ENCODE assay signal across 21 cellular contexts in the genomic region with DNA sequence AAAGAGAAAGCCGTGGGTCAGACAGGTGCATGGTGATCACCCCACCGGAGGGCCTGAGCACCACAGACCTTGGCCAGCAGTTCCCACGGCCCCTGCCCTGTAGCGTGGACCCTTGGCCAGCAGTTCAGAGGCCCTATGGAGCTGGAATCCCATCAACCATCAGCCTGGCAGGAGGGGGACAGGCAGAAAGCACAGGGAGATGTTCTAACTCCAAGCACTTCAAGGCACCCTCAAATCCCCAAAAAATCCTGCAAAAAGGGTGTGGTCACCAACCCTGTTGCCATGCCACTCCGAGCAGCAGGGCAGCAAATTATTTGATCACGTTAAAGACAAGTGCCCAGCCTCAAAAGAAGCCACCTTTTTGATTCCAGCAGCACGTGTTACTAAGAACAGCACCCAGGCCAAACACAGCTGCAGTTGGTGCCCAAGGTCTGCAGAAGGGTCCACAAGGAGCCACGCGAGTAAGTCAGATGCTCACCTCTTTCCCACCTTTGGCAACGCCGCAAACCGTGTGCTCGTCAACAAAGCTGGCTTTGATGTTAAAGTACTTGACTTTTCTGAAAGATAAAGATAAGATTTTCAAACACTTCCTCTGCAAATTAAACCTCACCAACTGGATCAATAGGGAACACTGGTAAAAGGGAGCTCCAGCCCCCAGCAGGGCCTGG. TPM values are rescaled to one million over a fixed set of nuclear protein-coding genes. Genes with fewer than 3 reads are reported as not detected.
A peak's percentile ranks its signal among the peaks of the same experiment; 100 is the strongest.
DNase-seq lines count a peak whose midpoint lies in the region; FAIRE-seq and TF ChIP-seq lines count a peak whose summit lies in the region.
"Had no signal": no experiment of that assay in that cellular context is flagged by ENCODE, and none has a peak within 500 bp of the region (broad histone marks: within the 10 kb centered on the region; RNA-seq: fewer than 3 reads in every experiment).

No MANE protein-coding gene starts in this region.

- H3K36me3 ChIP-seq in BLaER1 treated with 17β-estradiol and CSF1 and Interleukin-3, amounts not matched to agents 10 nM and 100 nM, result peaks cover 44 to 91% (median 69%) of the 10 kb centered on the region in 11 experiments
- H3K36me3 ChIP-seq in H1 (ENCODE audit: control insufficient read depth in 2 of 4, insufficient read depth in 4 of 4, low read length in 3 of 4) (no peaks in the 10 kb centered on the region), osteoblast (ENCODE audit: insufficient read depth, low read length) (peaks cover 34% of the 10 kb centered on the region), thyroid gland (peaks cover 36 to 37% of the 10 kb centered on the region in 2 donors), PC-9 (ENCODE audit: low read depth) (no peaks in the 10 kb centered on the region)

- no peak overlapping the region for H2BK120ac ChIP-seq in H1 (replicated peaks; ENCODE audit: low read depth, low read length)

- no peak for TF ChIP-seq EP300 in H1 (IDR thresholded peaks at IDR 0.05; ENCODE audit: borderline replicate concordance in 1 of 2, low read depth in 2 of 2, low read length in 2 of 2)

- no peak overlapping the region for H3K4me3 Mint-ChIP-seq in activated CD4-positive, alpha-beta memory T cell treated with anti-CD3 and anti-CD28 coated beads, Interleukin-2, amount 10 ng/mL, durations not matched to agents 7 days and 5 days
- H3K4me3 Mint-ChIP-seq: CD4-positive, CD25-positive, alpha-beta regulatory T cell; CD8-positive, alpha-beta memory T cell had no signal

- TF ChIP-seq CTCF in RWPE1 (conservative IDR thresholded peaks at IDR 0.05; ENCODE audit: low read depth) (no peak), H1 (IDR thresholded peaks at IDR 0.05; ENCODE audit: control extremely low read depth in 1 of 3, insufficient read depth in 1 of 3, low read depth in 1 of 3, low read length in 3 of 3) (no peak), osteoblast (IDR thresholded peaks at IDR 0.05; ENCODE audit: extremely low read depth, low read depth, low read length) (no peak), thyroid gland (IDR thresholded peaks at IDR 0.05) (no peak), PC-9 (conservative IDR thresholded peaks at IDR 0.05) (no peak)

- no peak overlapping the region for H3K4ac ChIP-seq in H1 (replicated peaks; ENCODE audit: insufficient read length, low read depth, low read length)

- 0 out of 2 replicates have a peak overlapping the region, but pooled peaks have one; percentile 81 for H2BK15ac ChIP-seq in H1 (ENCODE audit: low read length)

- 92% methylated on average over 13 of the region's 13 CpGs; no CpG with 5 or more reads in 1 of the 2 experiments for WGBS in H1 (ENCODE audit: extremely low coverage in 1 of 2, insufficient coverage in 1 of 2, insufficient read length in 1 of 2, insufficient replicate concordance in 2 of 2, low coverage in 1 of 2, low lambda C conversion rate in 2 of 2, missing lambda C conversion rate in 1 of 2), 2 experiments
- 86 to 92% methylated on average over 13 of the region's 13 CpGs for WGBS in thyroid gland, 2 donors

- no peak overlapping the region for H2BK5ac ChIP-seq in H1 (ENCODE audit: low read depth, low read length)

- TF ChIP-seq POLR2A in H1 (IDR thresholded peaks at IDR 0.05; ENCODE audit: control extremely low read depth in 1 of 2, low read depth in 2 of 2, low read length in 2 of 2) (no peak), thyroid gland (IDR thresholded peaks at IDR 0.05) (no peak)

- peak overlapping the region in 8 of 11 experiments; percentile 38 to 72 (median 58); a peak in 16 of 22 replicates for H3K4me2 ChIP-seq in BLaER1 treated with 17β-estradiol and CSF1 and Interleukin-3, amounts not matched to agents 10 nM and 100 nM
- H3K4me2 ChIP-seq in H1 (ENCODE audit: insufficient read depth in 1 of 2, low read depth in 2 of 2, low read length in 2 of 2), result no peak overlapping the region
- H3K4me2 ChIP-seq in osteoblast (ENCODE audit: insufficient read depth, low read length), result no peak overlapping the region
- no peak overlapping the region for H3K4me2 ChIP-seq in PC-9

- no peaks in the 10 kb centered on the region for H3K9me3 Mint-ChIP-seq in activated CD4-positive, alpha-beta memory T cell treated with anti-CD3 and anti-CD28 coated beads, Interleukin-2, amount 10 ng/mL, durations not matched to agents 7 days and 5 days
- H3K9me3 Mint-ChIP-seq: CD8-positive, alpha-beta memory T cell had no signal

- no peak overlapping the region for H4K91ac ChIP-seq in H1 (replicated peaks; ENCODE audit: insufficient read length, low read length)

- H3K79me1 ChIP-seq in H1 (ENCODE audit: low read depth, low read length), result no peaks in the 10 kb centered on the region; the same call in 1 of the 2 replicates

- no peak for FAIRE-seq in H1 (lab: Jason Lieb, UNC)
- FAIRE-seq: G401.6, GM12891, GM19239 had no signal

- DNase-seq in RWPE1 (ENCODE audit: low spot score) (no peak), H1 (ENCODE audit: low read depth in 1 of 2, low spot score in 2 of 2) (no peak), osteoblast (ENCODE audit: insufficient read length, low spot score, missing footprints) (peak; percentile 58), thyroid gland (no peak), HK-2 (ENCODE audit: unreplicated experiment) (no peak), PC-9 (no peak)
- no peak for DNase-seq in activated CD4-positive, alpha-beta memory T cell treated with anti-CD3 and anti-CD28 coated beads, Interleukin-2, amount 10 ng/mL, durations not matched to agents 7 days and 5 days
- DNase-seq: 8988T; C1 segment of cervical spinal cord; CD4-positive, CD25-positive, alpha-beta regulatory T cell; CD8-positive, alpha-beta memory T cell; COR-L47; DMS 273 treated with DMSO at 0.1 percent for 48 hours; DMS53; HCEC 1CT; IMR-90 had no signal

- H3K4me1 ChIP-seq in BLaER1 treated with 17β-estradiol and CSF1 and Interleukin-3, amounts not matched to agents 10 nM and 100 nM, result peaks cover 0 to 46% (median 30%) of the 10 kb centered on the region in 10 experiments; a peak in 18 of 20 replicates
- H3K4me1 ChIP-seq in H1 (replicated peaks in 1 of 4; ENCODE audit: control insufficient read depth in 3 of 4, insufficient read depth in 4 of 4, low read length in 3 of 4) (no peaks in the 10 kb centered on the region), osteoblast (ENCODE audit: insufficient read depth, low read length) (no peaks in the 10 kb centered on the region), thyroid gland (peaks cover 12 to 15% of the 10 kb centered on the region in 2 donors), PC-9 (replicated peaks; ENCODE audit: insufficient read depth) (no peaks in the 10 kb centered on the region)

- H4K20me1 ChIP-seq in BLaER1 treated with 17β-estradiol and CSF1 and Interleukin-3, amounts not matched to agents 10 nM and 100 nM, result peaks cover 0 to 38% (median 0%) of the 10 kb centered on the region in 11 experiments; a peak in 8 of 22 replicates
- H4K20me1 ChIP-seq in H1 (replicated peaks in 1 of 2; ENCODE audit: control insufficient read depth in 1 of 2, insufficient read depth in 2 of 2, low read length in 2 of 2), result no peaks in the 10 kb centered on the region
- no peaks in the 10 kb centered on the region for H4K20me1 ChIP-seq in osteoblast (ENCODE audit: insufficient read depth, low read length)
- no peaks in the 10 kb centered on the region for H4K20me1 ChIP-seq in PC-9 (ENCODE audit: insufficient read depth)

- H3F3A ChIP-seq in PC-9 (ENCODE audit: insufficient read depth, low read depth), result no peaks in the 10 kb centered on the region

- H3K27me3 ChIP-seq in BLaER1 treated with 17β-estradiol and CSF1 and Interleukin-3, amounts not matched to agents 10 nM and 100 nM, result no peaks in the 10 kb centered on the region; a peak in 1 of 22 replicates
- H3K27me3 ChIP-seq in H1 (replicated peaks in 1 of 4; ENCODE audit: control insufficient read depth in 3 of 4, extremely low read depth in 1 of 4, insufficient read depth in 3 of 4, low read length in 3 of 4) (no peaks in the 10 kb centered on the region; a peak in 1 of 7 replicates), osteoblast (ENCODE audit: insufficient read depth, low read length) (no peaks in the 10 kb centered on the region), thyroid gland (no peaks in the 10 kb centered on the region), PC-9 (ENCODE audit: insufficient read depth, low read depth) (no peaks in the 10 kb centered on the region)

- H3K4me1 Mint-ChIP-seq in activated CD4-positive, alpha-beta memory T cell treated with anti-CD3 and anti-CD28 coated beads, Interleukin-2, amount 10 ng/mL, durations not matched to agents 7 days and 5 days, result no peaks in the 10 kb centered on the region
- H3K4me1 Mint-ChIP-seq: CD4-positive, CD25-positive, alpha-beta regulatory T cell; CD8-positive, alpha-beta memory T cell had no signal

- no peak overlapping the region for H2AK5ac ChIP-seq in H1 (ENCODE audit: low read depth, low read length)

- no peak overlapping the region for H3K27ac Mint-ChIP-seq in activated CD4-positive, alpha-beta memory T cell treated with anti-CD3 and anti-CD28 coated beads, Interleukin-2, amount 10 ng/mL, durations not matched to agents 7 days and 5 days

- H3K4me3 ChIP-seq in BLaER1 treated with 17β-estradiol and CSF1 and Interleukin-3, amounts not matched to agents 10 nM and 100 nM, result no peak overlapping the region
- no peak overlapping the region for H3K4me3 ChIP-seq in H1 (ENCODE audit: extremely low read depth in 1 of 4, insufficient read depth in 2 of 4, low read depth in 3 of 4, low read length in 4 of 4)
- no peak overlapping the region for H3K4me3 ChIP-seq in osteoblast (ENCODE audit: insufficient read depth, low read length)
- no peak overlapping the region for H3K4me3 ChIP-seq in thyroid gland (replicated peaks in 1 of 3)
- H3K4me3 ChIP-seq in PC-9, result no peak overlapping the region

- H3K23me2 ChIP-seq in H1 (ENCODE audit: low read depth, low read length), result no peaks in the 10 kb centered on the region

- H3K18ac ChIP-seq in H1 (ENCODE audit: extremely low read depth, low read length), result no peak overlapping the region

- TF ChIP-seq RAD21 in H1 (IDR thresholded peaks at IDR 0.05 in 1 of 2, conservative IDR thresholded peaks at IDR 0.05 in 1 of 2; ENCODE audit: low read depth in 2 of 2, low read length in 2 of 2), result no peak

- H2BK20ac ChIP-seq in H1 (ENCODE audit: low read length), result no peak overlapping the region

- no TSS peak for BruUV-seq in PC-9 (replicated peaks; lab: Mats Ljungman, UMichigan)

- peak overlapping the region in 4 of 11 experiments; percentile 3 to 35 (median 24); a peak in 3 of 22 replicates for H3K27ac ChIP-seq in BLaER1 treated with 17β-estradiol and CSF1 and Interleukin-3, amounts not matched to agents 10 nM and 100 nM
- H3K27ac ChIP-seq in RWPE1 (peak overlapping the region; percentile 5; the same call in 1 of the 2 replicates), H1 (ENCODE audit: low read depth, low read length) (no peak overlapping the region), osteoblast (ENCODE audit: low read depth, low read length) (no peak overlapping the region), thyroid gland (no peak overlapping the region), PC-9 (no peak overlapping the region)
- H3K27ac ChIP-seq: HL-60 had no signal

- no peak overlapping the region for H4K5ac ChIP-seq in H1 (ENCODE audit: insufficient read length, low read depth, low read length)

- no peak overlapping the region for H3K23ac ChIP-seq in H1 (ENCODE audit: insufficient read length)

- CTCF ChIA-PET in RWPE1 (lab: Yijun Ruan, JAX) (no interaction called here), H1 (lab: Charles Lee; ENCODE audit: partially characterized antibody) (interaction anchor here (1.0 to 10.9 kb wide), 5 partner anchors 19 to 184 kb away, joined by 3 to 145 read pairs (median 5); no protein-coding TSS in a partner anchor), PC-9 (lab: Charles Lee) (no interaction called here)
- CTCF ChIA-PET in activated CD4-positive, alpha-beta memory T cell treated with anti-CD3 and anti-CD28 coated beads, Interleukin-2, amount 10 ng/mL, durations not matched to agents 7 days and 5 days (lab: Charles Lee), result interaction anchor here (2.7 kb wide), 1 partner anchor 184 kb away, joined by 10 read pairs; no protein-coding TSS in a partner anchor

- H3K79me2 ChIP-seq in H1 (ENCODE audit: control insufficient read depth in 1 of 2, insufficient read depth in 2 of 2, low read length in 2 of 2) (no peaks in the 10 kb centered on the region), osteoblast (ENCODE audit: insufficient read depth, low read length) (no peaks in the 10 kb centered on the region), PC-9 (ENCODE audit: low read depth) (no peaks in the 10 kb centered on the region)

- intact Hi-C loops in thyroid gland (cut with DNase I) (no loop called here), PC-9 (cut with micrococcal nuclease; ENCODE audit: unreplicated experiment) (no loop called here)

- no peak overlapping the region for H4K8ac ChIP-seq in H1 (ENCODE audit: extremely low read depth, insufficient read depth, low read length)

- H3K9me3 ChIP-seq in BLaER1 treated with 17β-estradiol and CSF1 and Interleukin-3, amounts not matched to agents 10 nM and 100 nM (replicated peaks in 1 of 11), result peaks cover 5 to 14% (median 11%) of the 10 kb centered on the region in 11 experiments; a peak in 17 of 22 replicates
- H3K9me3 ChIP-seq in H1 (ENCODE audit: insufficient read depth in 2 of 2, low read depth in 1 of 2, low read length in 1 of 2), result no peaks in the 10 kb centered on the region
- H3K9me3 ChIP-seq in osteoblast (ENCODE audit: low read depth, low read length), result no peaks in the 10 kb centered on the region
- no peaks in the 10 kb centered on the region for H3K9me3 ChIP-seq in thyroid gland
- no peaks in the 10 kb centered on the region for H3K9me3 ChIP-seq in PC-9 (ENCODE audit: insufficient read depth, low read depth)

- H3K36me3 Mint-ChIP-seq in activated CD4-positive, alpha-beta memory T cell treated with anti-CD3 and anti-CD28 coated beads, Interleukin-2, amount 10 ng/mL, durations not matched to agents 7 days and 5 days (ENCODE audit: low read depth), result peaks cover 6% of the 10 kb centered on the region

- H3K56ac ChIP-seq in H1 (replicated peaks; ENCODE audit: insufficient read length, low read depth, low read length), result no peak overlapping the region

- no peak overlapping the region for H2AFZ ChIP-seq in H1 (ENCODE audit: low read length)
- no peak overlapping the region for H2AFZ ChIP-seq in osteoblast (ENCODE audit: low read length)
- H2AFZ ChIP-seq in PC-9, result no peak overlapping the region

- no peaks in the 10 kb centered on the region for H3K9me2 ChIP-seq in PC-9 (ENCODE audit: insufficient read depth)

- H3K14ac ChIP-seq in H1 (ENCODE audit: insufficient read length), result no peak overlapping the region

- H3K9ac ChIP-seq in BLaER1 treated with 17β-estradiol and CSF1 and Interleukin-3, amounts not matched to agents 10 nM and 100 nM, result peak overlapping the region in 2 of 11 experiments; percentile 40 to 44; a peak in 1 of 22 replicates
- H3K9ac ChIP-seq in H1 (replicated peaks in 1 of 4; ENCODE audit: extremely low read depth in 1 of 4, low read depth in 3 of 4, low read length in 3 of 4), result no peak overlapping the region

- no peak overlapping the region for H2BK12ac ChIP-seq in H1 (ENCODE audit: low read depth, low read length)

- POLR2A ChIA-PET in RWPE1 (lab: Yijun Ruan, JAX; ENCODE audit: low non-redundant PET), result no interaction called here
- POLR2A ChIA-PET in H1 (lab: Charles Lee; ENCODE audit: partially characterized antibody), result no interaction called here
- POLR2A ChIA-PET in PC-9 (lab: Charles Lee; ENCODE audit: unreplicated experiment), result no interaction called here
- POLR2A ChIA-PET in activated CD4-positive, alpha-beta memory T cell treated with anti-CD3 and anti-CD28 coated beads, Interleukin-2, amount 10 ng/mL, durations not matched to agents 7 days and 5 days (lab: Charles Lee), result no interaction called here

- H3K27me3 Mint-ChIP-seq in activated CD4-positive, alpha-beta memory T cell treated with anti-CD3 and anti-CD28 coated beads, Interleukin-2, amount 10 ng/mL, durations not matched to agents 7 days and 5 days, result no peaks in the 10 kb centered on the region
- H3K27me3 Mint-ChIP-seq: CD4-positive, CD25-positive, alpha-beta regulatory T cell; CD8-positive, alpha-beta memory T cell had no signal

RNA-seq across cellular contexts. Expression of gene COMT, which starts 26.2 kb away (rescaled TPM):
- 15.2 and 16.6 TPM in 2 replicates for total RNA-seq in H1 (2021; fragmentation: NEBNext Ultra II Directional; extraction: Animal tissue kit (Norgen Biotek cat#: 25700))
- 33.7 and 45.0 TPM in 2 replicates for polyA plus RNA-seq in H1 (2011; rRNA removed)
- 30.8 TPM for polyA plus RNA-seq in H1 (2011; cell fraction: cytosol; rRNA removed)
- 39.7 TPM for polyA plus RNA-seq in H1 (2011; cell fraction: nucleus; rRNA removed)
- 21.8 to 30.3 TPM (median 29.0 TPM) in 4 replicates for polyA plus RNA-seq in H1 (2012, experiment 1 of 2)
- polyA plus RNA-seq in H1 (2012, experiment 2 of 2), result 26.2 TPM
- polyA plus RNA-seq in H1 (2013, experiment 1 of 2), result 12.0 TPM
- polyA plus RNA-seq in H1 (2013, experiment 2 of 2), result 10.6 TPM
- 9.1 and 11.6 TPM in 2 replicates for polyA minus RNA-seq in H1 (2011; rRNA and poly(A)+ RNA removed)
- polyA minus RNA-seq in H1 (2011; cell fraction: cytosol; rRNA and poly(A)+ RNA removed), result 25.5 TPM
- polyA minus RNA-seq in H1 (2011; cell fraction: nucleus; rRNA and poly(A)+ RNA removed), result 7.3 TPM
- total RNA-seq in osteoblast (220 and 288 TPM in 2 replicates), thyroid gland (100 to 1,000 TPM in 3 of 4 donors, 10 to 100 TPM in 1; 92.6 to 216 (median 138) TPM), PC-9 (2021) (99.9 and 107 TPM in 2 replicates)
- 10 to 100 TPM; 78.7 to 79.3 TPM for total RNA-seq in activated CD4-positive, alpha-beta memory T cell treated with anti-CD3 and anti-CD28 coated beads, Interleukin-2, amount 10 ng/mL, durations not matched to agents 7 days and 5 days

RNA-seq across cellular contexts. Expression of gene TXNRD2, which starts 26.2 kb away (rescaled TPM):
- 14.2 and 14.8 TPM in 2 replicates for total RNA-seq in H1 (2021; fragmentation: NEBNext Ultra II Directional; extraction: Animal tissue kit (Norgen Biotek cat#: 25700))
- polyA plus RNA-seq in H1 (2011; rRNA removed), result 21.9 and 25.0 TPM in 2 replicates
- polyA plus RNA-seq in H1 (2011; cell fraction: cytosol; rRNA removed), result 20.2 TPM
- polyA plus RNA-seq in H1 (2011; cell fraction: nucleus; rRNA removed), result 38.2 TPM
- 11.3 to 14.7 TPM (median 13.7 TPM) in 4 replicates for polyA plus RNA-seq in H1 (2012, experiment 1 of 2)
- 16.5 TPM for polyA plus RNA-seq in H1 (2012, experiment 2 of 2)
- 8.1 TPM for polyA plus RNA-seq in H1 (2013, experiment 1 of 2)
- polyA plus RNA-seq in H1 (2013, experiment 2 of 2), result 9.0 TPM
- polyA minus RNA-seq in H1 (2011; rRNA and poly(A)+ RNA removed), result 6.3 and 8.1 TPM in 2 replicates
- polyA minus RNA-seq in H1 (2011; cell fraction: cytosol; rRNA and poly(A)+ RNA removed), result 6.8 TPM
- 13.8 TPM for polyA minus RNA-seq in H1 (2011; cell fraction: nucleus; rRNA and poly(A)+ RNA removed)
- total RNA-seq in osteoblast (19.5 and 21.5 TPM in 2 replicates), thyroid gland (10 to 100 TPM; 19.5 to 34.5 (median 25.6) TPM), PC-9 (2021) (21.7 and 22.4 TPM in 2 replicates)
- 10 to 100 TPM; 18.9 to 19.1 TPM for total RNA-seq in activated CD4-positive, alpha-beta memory T cell treated with anti-CD3 and anti-CD28 coated beads, Interleukin-2, amount 10 ng/mL, durations not matched to agents 7 days and 5 days

Comparison
In these comparisons a context has a peak if more than half of its experiments do, and no peak if none do; other contexts are left out.
1. H3K4me2 ChIP-seq: peak in BLaER1 treated with 17β-estradiol and CSF1 and Interleukin-3, amounts not matched to agents 10 nM and 100 nM (8 of 11); none in H1 (0 of 2), osteoblast (single experiment) and PC-9 (single experiment).
2. CTCF ChIA-PET loops: an anchor here in H1 (1.0 to 10.9 kb wide) and activated CD4-positive, alpha-beta memory T cell treated with anti-CD3 and anti-CD28 coated beads, Interleukin-2, amount 10 ng/mL, durations not matched to agents 7 days and 5 days (2.7 kb wide); none called in RWPE1 and PC-9.